In genomic region chr2:88651646-88652045, GRCh38 we compare ENCODE assay signal across 23 cellular contexts.
"Had no signal": no experiment of that assay in that cellular context is flagged by ENCODE, and none has a peak within 500 bp of the region (broad histone marks: within the 10 kb centered on the region; RNA-seq: fewer than 3 reads in every experiment).

No MANE protein-coding gene starts in this region.

- ATAC-seq: effector memory CD8-positive, alpha-beta T cell; gastrocnemius medialis; left lobe of liver; mucosa of descending colon; naive thymus-derived CD4-positive, alpha-beta T cell; sciatic nerve had no signal

- DNase-seq: cortex of kidney; effector memory CD8-positive, alpha-beta T cell; foreskin fibroblast; gastrocnemius medialis; head of caudate nucleus; kidney; mucosa of descending colon; naive thymus-derived CD4-positive, alpha-beta T cell; stimulated activated CD4-positive, alpha-beta T cell treated with anti-CD3 and anti-CD28 coated beads, Interleukin-12 subunit alpha, Interleukin-12 subunit beta, amount 100 ng/mL, for 4 hours; stimulated activated CD4-positive, alpha-beta T cell treated with anti-CD3 and anti-CD28 coated beads, Interleukin-1b, Interleukin-23, amount 100 ng/mL, for 48 hours; stimulated activated CD4-positive, alpha-beta T cell treated with anti-CD3 and anti-CD28 coated beads, Interleukin-4, amount 100 ng/mL, for 1 hour; stimulated activated CD8-positive, alpha-beta memory T cell treated with anti-CD3 and anti-CD28 coated beads, Interleukin-4, amount 100 ng/mL, for 48 hours; stimulated activated naive CD4-positive, alpha-beta T cell; stomach; thyroid gland had no signal

- H3K4me3 ChIP-seq: gastrocnemius medialis, lung, mucosa of descending colon, neural progenitor cell, smooth muscle cell, stomach, thyroid gland had no signal

- H3K4me2 ChIP-seq: neural progenitor cell, smooth muscle cell had no signal

- H3K9me3 ChIP-seq: gastrocnemius medialis, mucosa of descending colon, stomach, thyroid gland had no signal

- H3K36me3 ChIP-seq: gastrocnemius medialis, neural progenitor cell, stomach, thyroid gland had no signal

- H3K9ac ChIP-seq: neural progenitor cell, parathyroid adenoma had no signal

- H2AFZ ChIP-seq: neural progenitor cell, parathyroid adenoma had no signal

- H3K4me1 ChIP-seq: neural progenitor cell, parathyroid adenoma, stomach, thyroid gland had no signal

- FAIRE-seq: endometrium, kidney, urothelium cell line had no signal

- H3K27me3 ChIP-seq: gastrocnemius medialis, neural progenitor cell, stomach, thyroid gland had no signal

- H3K79me2 ChIP-seq: parathyroid adenoma had no signal

- H3K27ac ChIP-seq: gastrocnemius medialis, neural progenitor cell, parathyroid adenoma, stomach, thyroid gland had no signal
